7 cellular contexts compared by ENCODE assay signal in genomic region chr6:52362443-52363221, GRCh38.
DNase-seq lines count a peak whose midpoint lies in the region; ATAC-seq and TF ChIP-seq lines count a peak whose summit lies in the region.

No MANE protein-coding gene starts in this region.

- H3K9me3 ChIP-seq in endocrine pancreas (ENCODE audit: control insufficient read depth, low read length) (no peaks in the 10 kb centered on the region), mucosa of stomach (ENCODE audit: control insufficient read depth, low read length) (no peaks in the 10 kb centered on the region)

- H3K27me3 ChIP-seq in endocrine pancreas (ENCODE audit: control insufficient read depth, insufficient read depth, low read length) (no peaks in the 10 kb centered on the region), mucosa of stomach (ENCODE audit: control insufficient read depth, insufficient read depth, low read length) (no peaks in the 10 kb centered on the region)

- peaks cover 17 to 23% of the 10 kb centered on the region in 2 donors for H3K4me1 Mint-ChIP-seq in stimulated activated naive B cell treated with anti-CD40 and anti-IgM and Interleukin-4, amounts not matched to agents 10 μg/mL and 1 μg/mL and 100 μg/mL, for 72 hours

- peak; percentile 47 for ATAC-seq in GM21825 (IDR thresholded peaks at IDR 0.05; ENCODE audit: unreplicated experiment)
- ATAC-seq in stimulated activated naive B cell treated with anti-CD40 and anti-IgM and Interleukin-4, amounts not matched to agents 10 μg/mL and 1 μg/mL and 100 μg/mL, for 72 hours (replicated peaks), result peak; percentile 57 to 61

- H3K4me1 ChIP-seq in endocrine pancreas (ENCODE audit: control insufficient read depth, insufficient read depth, low read length), result no peaks in the 10 kb centered on the region
- H3K4me1 ChIP-seq in mucosa of stomach (ENCODE audit: control insufficient read depth, insufficient read depth, low read length), result peaks cover 25% of the 10 kb centered on the region

- no peaks in the 10 kb centered on the region for H3K9me3 Mint-ChIP-seq in stimulated activated naive B cell treated with anti-CD40 and anti-IgM and Interleukin-4, amounts not matched to agents 10 μg/mL and 1 μg/mL and 100 μg/mL, for 72 hours

- peak overlapping the region; percentile 97 to 99 for H3K4me3 Mint-ChIP-seq in stimulated activated naive B cell treated with anti-CD40 and anti-IgM and Interleukin-4, amounts not matched to agents 10 μg/mL and 1 μg/mL and 100 μg/mL, for 72 hours

- H3K36me3 ChIP-seq in endocrine pancreas (ENCODE audit: control insufficient read depth, insufficient read depth, low read length) (no peaks in the 10 kb centered on the region), mucosa of stomach (ENCODE audit: control insufficient read depth, insufficient read depth, low read length) (no peaks in the 10 kb centered on the region)

- H3K36me3 Mint-ChIP-seq in stimulated activated naive B cell treated with anti-CD40 and anti-IgM and Interleukin-4, amounts not matched to agents 10 μg/mL and 1 μg/mL and 100 μg/mL, for 72 hours, result peaks cover 4 to 9% of the 10 kb centered on the region in 2 donors

- H3K4me3 ChIP-seq in GM12875 (ENCODE audit: low read depth, low read length), result peak overlapping the region; percentile 77
- peak overlapping the region; percentile 2 for H3K4me3 ChIP-seq in endocrine pancreas (ENCODE audit: control insufficient read depth, insufficient read depth, low read length)
- peak overlapping the region; percentile 96 for H3K4me3 ChIP-seq in mucosa of stomach (ENCODE audit: low read length)

- peak; percentile 40 for DNase-seq in Kasumi-1 (lab: John Stamatoyannopoulos, UW)
- DNase-seq in activated CD4-positive, alpha-beta T cell treated with anti-CD3 and anti-CD28 coated beads, Interleukin-2, amount 50 U/mL, for 1 hour, result peak; percentile 34
- DNase-seq in stimulated activated naive B cell treated with anti-CD40 and anti-IgM and Interleukin-4, amounts not matched to agents 10 μg/mL and 1 μg/mL and 100 μg/mL, for 72 hours, result peak; percentile 22

- H3K9ac ChIP-seq in endocrine pancreas (ENCODE audit: control insufficient read depth, insufficient read depth, low read length) (peak overlapping the region; percentile 58), mucosa of stomach (ENCODE audit: low read length) (peak overlapping the region; percentile 99)

- H3K27me3 Mint-ChIP-seq in stimulated activated naive B cell treated with anti-CD40 and anti-IgM and Interleukin-4, amounts not matched to agents 10 μg/mL and 1 μg/mL and 100 μg/mL, for 72 hours, result no peaks in the 10 kb centered on the region

- H3K27ac Mint-ChIP-seq in stimulated activated naive B cell treated with anti-CD40 and anti-IgM and Interleukin-4, amounts not matched to agents 10 μg/mL and 1 μg/mL and 100 μg/mL, for 72 hours, result peak overlapping the region; percentile 95

- peak; percentile 38; the same call in 1 of the 2 replicates for TF ChIP-seq CTCF in GM12875 (IDR thresholded peaks at IDR 0.05; ENCODE audit: borderline replicate concordance, insufficient read depth, low read depth, low read length)

Comparison
In these comparisons a context has a peak if more than half of its experiments do, and no peak if none do; other contexts are left out.
1. Peak in every context shown above with its lines: DNase-seq, ATAC-seq and H3K4me3 ChIP-seq.
2. H3K4me3 ChIP-seq: peak in every context shown above with its lines; median percentile 96 in mucosa of stomach; 77 in GM12875; 2 in endocrine pancreas.